17 cellular contexts compared by ENCODE assay signal in genomic region chr7:42151309-42151708, GRCh38.
DNase-seq lines count a peak whose midpoint lies in the region; ATAC-seq and TF ChIP-seq lines count a peak whose summit lies in the region.
"Had no signal": no experiment of that assay in that cellular context is flagged by ENCODE, and none has a peak within 500 bp of the region (broad histone marks: within the 10 kb centered on the region; RNA-seq: fewer than 3 reads in every experiment).

No MANE protein-coding gene starts in this region.

- no peaks in the 10 kb centered on the region for H3K36me3 ChIP-seq in MG63
- H3K36me3 ChIP-seq in mesodermal cell (ENCODE audit: control insufficient read depth, insufficient read depth, low read length) = peaks cover 24% of the 10 kb centered on the region
- peaks cover 4% of the 10 kb centered on the region for H3K36me3 ChIP-seq in smooth muscle cell (ENCODE audit: low read depth)
- no peaks in the 10 kb centered on the region for H3K36me3 ChIP-seq in aorta (ENCODE audit: control insufficient read depth in 1 of 2, insufficient read depth in 2 of 2, low read length in 1 of 2)
- H3K36me3 ChIP-seq: ascending aorta had no signal

- H3K4me2 ChIP-seq in smooth muscle cell = peak overlapping the region; percentile 72

- peaks cover 98% of the 10 kb centered on the region for H4K20me1 ChIP-seq in smooth muscle cell (ENCODE audit: low read depth)

- H3K4me1 ChIP-seq in mesodermal cell (ENCODE audit: control insufficient read depth, insufficient read depth, low read length, poor library complexity, severe bottlenecking) = peaks cover 21% of the 10 kb centered on the region
- H3K4me1 ChIP-seq in smooth muscle cell (ENCODE audit: low read depth) = peaks cover 82% of the 10 kb centered on the region
- H3K4me1 ChIP-seq in aorta (ENCODE audit: control insufficient read depth in 1 of 2, insufficient read depth in 2 of 2, low read length in 2 of 2) = no peaks in the 10 kb centered on the region
- H3K4me1 ChIP-seq: ascending aorta had no signal

- no peak for TF ChIP-seq CTCF in smooth muscle cell (IDR thresholded peaks at IDR 0.05; ENCODE audit: borderline replicate concordance, insufficient read depth, poor library complexity, severe bottlenecking)

- intact Hi-C loops in aorta (cut with DNase I) = no loop called here

- ATAC-seq in aorta (ENCODE audit: low FRiP score) = no peak

- H3K27me3 ChIP-seq in MG63 (no peaks in the 10 kb centered on the region), smooth muscle cell (ENCODE audit: low read depth) (no peaks in the 10 kb centered on the region), aorta (ENCODE audit: control insufficient read depth in 1 of 2, insufficient read depth in 2 of 2, low read length in 1 of 2) (no peaks in the 10 kb centered on the region)
- H3K27me3 ChIP-seq: ascending aorta had no signal

- H3K4me3 ChIP-seq in MG63 = no peak overlapping the region
- no peak overlapping the region for H3K4me3 ChIP-seq in mesodermal cell (ENCODE audit: extremely low read depth, insufficient read depth, low read length, poor library complexity, severe bottlenecking)
- H3K4me3 ChIP-seq in smooth muscle cell = no peak overlapping the region
- no peak overlapping the region for H3K4me3 ChIP-seq in aorta (ENCODE audit: low read length in 2 of 2)
- H3K4me3 ChIP-seq: ascending aorta had no signal

- peak overlapping the region; percentile 71 for H3K27ac ChIP-seq in mesodermal cell (ENCODE audit: low read depth, low read length, severe bottlenecking)
- H3K27ac ChIP-seq in smooth muscle cell (ENCODE audit: low read depth) = peak overlapping the region; percentile 79
- H3K27ac ChIP-seq in aorta (ENCODE audit: low read depth in 1 of 2, low read length in 2 of 2) = no peak overlapping the region
- H3K27ac ChIP-seq: ascending aorta had no signal

- peaks cover 95% of the 10 kb centered on the region for H3K79me2 ChIP-seq in smooth muscle cell (ENCODE audit: low read depth)

- peak overlapping the region; percentile 64 for H3K9ac ChIP-seq in smooth muscle cell (ENCODE audit: low read depth)

- DNase-seq in MG63 (peak; percentile 22), fibroblast of peridontal ligament (ENCODE audit: extremely low read depth) (peak; percentile 79), smooth muscle cell (lab: John Stamatoyannopoulos, UW; ENCODE audit: unreplicated experiment) (no peak), aorta (no peak), NCI-H2196 (lab: John Stamatoyannopoulos, UW; ENCODE audit: unreplicated experiment) (no peak), NCI-H69 (lab: John Stamatoyannopoulos, UW) (no peak)
- DNase-seq in stimulated activated CD4-positive, alpha-beta T cell treated with anti-CD3 and anti-CD28 coated beads, Interleukin-12 subunit alpha, Interleukin-12 subunit beta, amount 100 ng/mL, for 4 hours = no peak
- DNase-seq: activated CD4-positive, alpha-beta T cell treated with anti-CD3 and anti-CD28 coated beads, Interleukin-2, amount 10 ng/mL, durations not matched to agents 7 days and 5 days; CD4-positive, CD25-positive, alpha-beta regulatory T cell; effector memory CD4-positive, alpha-beta T cell; mesendoderm; NCI-H1105; NCI-H524 treated with DMSO at 0.1 percent for 48 hours; stimulated activated CD4-positive, alpha-beta T cell treated with anti-CD3 and anti-CD28 coated beads, Interleukin-4, amount 100 ng/mL, for 24 hours; stimulated activated naive CD4-positive, alpha-beta T cell treated with Interleukin-2 at 50 U/mL for 16 hours had no signal

- H3K9me3 ChIP-seq in MG63 = no peaks in the 10 kb centered on the region
- no peaks in the 10 kb centered on the region for H3K9me3 ChIP-seq in mesodermal cell (ENCODE audit: control insufficient read depth, low read length)
- H3K9me3 ChIP-seq in smooth muscle cell (replicated peaks; ENCODE audit: low read depth) = no peaks in the 10 kb centered on the region
- no peaks in the 10 kb centered on the region for H3K9me3 ChIP-seq in aorta (ENCODE audit: control insufficient read depth, low read length)
- H3K9me3 ChIP-seq: ascending aorta had no signal

- WGBS in mesodermal cell (ENCODE audit: insufficient coverage in 2 of 2), 2 experiments = 80 to 93% methylated on average over 6 to 7 of the region's 7 CpGs
- 23% methylated on average over 7 of the region's 7 CpGs for WGBS in smooth muscle cell (ENCODE audit: low lambda C conversion rate)
- 58 to 60% methylated on average over 7 of the region's 7 CpGs for WGBS in aorta, 2 donors

- no peak overlapping the region for H2AFZ ChIP-seq in smooth muscle cell (ENCODE audit: low read depth)

- H3F3A ChIP-seq in smooth muscle cell (ENCODE audit: low read depth) = peaks cover 19% of the 10 kb centered on the region

Comparison
In these comparisons a context has a peak if more than half of its experiments do, and no peak if none do; other contexts are left out.
1. DNase-seq: peak in MG63 (single experiment) and fibroblast of peridontal ligament (single experiment); none in smooth muscle cell (single experiment), aorta (0 of 2), stimulated activated CD4-positive, alpha-beta T cell treated with anti-CD3 and anti-CD28 coated beads, Interleukin-12 subunit alpha, Interleukin-12 subunit beta, amount 100 ng/mL, for 4 hours (single experiment), NCI-H2196 (single experiment) and NCI-H69 (single experiment).
2. H3K27ac ChIP-seq: peak in mesodermal cell (single experiment) and smooth muscle cell (single experiment); none in aorta (0 of 2).